In genomic region chr16:68999114-68999513, GRCh38 we compare ENCODE assay signal across 27 cellular contexts.
"Had no signal": no experiment of that assay in that cellular context is flagged by ENCODE, and none has a peak within 500 bp of the region (broad histone marks: within the 10 kb centered on the region; RNA-seq: fewer than 3 reads in every experiment).

No MANE protein-coding gene starts in this region.

- DNase-seq: hypothalamus; immature natural killer cell; kidney; left colon; left lung; lower lobe of right lung; mammary epithelial cell; mesendoderm; naive B cell; natural killer cell; nephron progenitor cell; pancreas; posterior cingulate gyrus; retina; right cardiac atrium; sigmoid colon; small intestine; spleen; stimulated activated CD4-positive, alpha-beta T cell treated with anti-CD3 and anti-CD28 coated beads, Interleukin-4, amount 100 ng/mL, for 24 hours; stimulated activated naive CD4-positive, alpha-beta T cell; upper lobe of left lung had no signal

- H3K4me1 ChIP-seq: left lung, neural progenitor cell, prostate gland, sigmoid colon, tibial nerve, vagina had no signal

- H3K4me3 ChIP-seq: left lung, lower lobe of right lung, neural progenitor cell, pancreas, prostate gland, sigmoid colon, spleen, tibial nerve, upper lobe of left lung, vagina had no signal

- H3K27me3 ChIP-seq: left lung, neural progenitor cell, pancreas, sigmoid colon, spleen, tibial nerve, upper lobe of left lung, vagina had no signal

- ATAC-seq: left colon; left lung; lower lobe of right lung; natural killer cell; pancreas; right cardiac atrium; stimulated activated effector memory CD8-positive, alpha-beta T cell treated with anti-CD3 and anti-CD28 coated beads, Interleukin-12 subunit alpha, Interleukin-12 subunit beta, amount 100 ng/mL, for 72 hours had no signal

- H3K27ac ChIP-seq: left lung, lower lobe of right lung, neural progenitor cell, pancreas, prostate gland, sigmoid colon, spleen, tibial nerve, upper lobe of left lung, vagina had no signal

- H2AFZ ChIP-seq: neural progenitor cell had no signal

- H3K4me2 ChIP-seq: neural progenitor cell had no signal

- H3K36me3 ChIP-seq: left lung, lower lobe of right lung, neural progenitor cell, pancreas, prostate gland, sigmoid colon, tibial nerve, upper lobe of left lung had no signal

- FAIRE-seq: islet of Langerhans, kidney, pancreas, small intestine had no signal

- H3K9ac ChIP-seq: neural progenitor cell had no signal

- H3K9me3 ChIP-seq: lower lobe of right lung, pancreas, prostate gland, sigmoid colon, tibial nerve, upper lobe of left lung, vagina had no signal
